ENCODE assay signal across 27 cellular contexts in the genomic region with DNA sequence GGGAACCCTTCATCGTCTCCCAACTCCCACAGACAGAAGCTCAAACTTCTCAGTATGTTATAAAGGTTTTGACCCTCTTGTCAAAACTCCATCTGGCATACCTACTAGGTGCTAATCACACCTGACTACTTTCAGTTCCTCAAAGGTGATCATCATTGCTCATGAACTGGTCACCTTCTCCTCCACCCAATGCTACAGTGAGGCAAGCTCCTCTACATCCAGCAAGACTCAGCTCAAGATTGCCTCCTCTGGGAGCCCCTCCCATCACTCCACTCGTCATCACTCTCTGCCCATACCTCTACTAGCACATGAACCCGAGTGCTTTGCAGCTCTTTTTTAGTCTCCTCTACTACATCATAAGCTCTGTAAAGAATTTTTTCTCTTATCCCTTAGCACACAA.
A peak's percentile ranks its signal among the peaks of the same experiment; 100 is the strongest.
DNase-seq lines count a peak whose midpoint lies in the region; ATAC-seq and TF ChIP-seq lines count a peak whose summit lies in the region.
"Had no signal": no experiment of that assay in that cellular context is flagged by ENCODE, and none has a peak within 500 bp of the region (broad histone marks: within the 10 kb centered on the region; RNA-seq: fewer than 3 reads in every experiment).

No MANE protein-coding gene starts in this region.

- H3K27ac ChIP-seq in esophagus squamous epithelium (peak overlapping the region in 3 of 4 donors; percentile 36 to 83 (median 60)), stomach (peak overlapping the region in 3 of 5 donors; percentile 34 to 77 (median 36))
- H3K27ac ChIP-seq: KMS-11, parathyroid adenoma had no signal

- WGBS in esophagus squamous epithelium, 2 donors: 59 to 69% methylated on average over 3 of the region's 3 CpGs
- 64 to 91% (median 77%) methylated on average over 3 of the region's 3 CpGs for WGBS in stomach, 5 donors

- TF ChIP-seq CTCF in AG10803 (conservative IDR thresholded peaks at IDR 0.05; ENCODE audit: low read length) (no peak), esophagus squamous epithelium (IDR thresholded peaks at IDR 0.05) (no peak), stomach (IDR thresholded peaks at IDR 0.05) (no peak)

- no peak for TF ChIP-seq EP300 in stomach (IDR thresholded peaks at IDR 0.05)

- TF ChIP-seq POLR2A in esophagus squamous epithelium (IDR thresholded peaks at IDR 0.05) (no peak), stomach (IDR thresholded peaks at IDR 0.05) (no peak)

- H3K9ac ChIP-seq in adipocyte (ENCODE audit: low read length): peak overlapping the region; percentile 77
- H3K9ac ChIP-seq: KMS-11, parathyroid adenoma had no signal

- no peak overlapping the region for H3K4me3 ChIP-seq in AG10803 (ENCODE audit: low read length)
- no peak overlapping the region for H3K4me3 ChIP-seq in adipocyte (ENCODE audit: low read length)
- no peak overlapping the region for H3K4me3 ChIP-seq in esophagus squamous epithelium
- no peak overlapping the region for H3K4me3 ChIP-seq in stomach
- H3K4me3 ChIP-seq: right atrium auricular region, smooth muscle cell had no signal

- DNase-seq in AG10803 (ENCODE audit: low read depth): peak; percentile 15
- DNase-seq in adipocyte (ENCODE audit: low read depth): no peak
- no peak for DNase-seq in esophagus squamous epithelium (lab: John Stamatoyannopoulos, UW)
- no peak for DNase-seq in stomach
- no peak for DNase-seq in T-helper 2 cell
- no peak for DNase-seq in NCI-H82 treated with DMSO at 0.1 percent for 48 hours (lab: John Stamatoyannopoulos, UW; ENCODE audit: unreplicated experiment)
- no peak for DNase-seq in mucosa of gallbladder (ENCODE audit: low spot score)
- DNase-seq: 8988T; activated CD4-positive, alpha-beta T cell treated with anti-CD3 and anti-CD28 coated beads for 1 hour; activated CD8-positive, alpha-beta T cell treated with anti-CD3 and anti-CD28 coated beads, Interleukin-2, amount 10 ng/mL, durations not matched to agents 7 days and 5 days; AML-193; CD4-positive, alpha-beta memory T cell; DMS 273 treated with DMSO at 0.1 percent for 48 hours; H9; islet precursor cell; MM.1S; NCI-H1417 treated with DMSO at 0.1 percent for 48 hours; NCI-H82; nephron progenitor cell; stimulated activated CD4-positive, alpha-beta T cell treated with anti-CD3 and anti-CD28 coated beads, Interleukin-2, amount 100 ng/mL, for 24 hours; T-helper 17 cell had no signal

- intact Hi-C loops in esophagus squamous epithelium (cut with DNase I) (no loop called here), stomach (cut with DNase I; ENCODE audit: low total_unique reads) (no loop called here)

- H3K27me3 ChIP-seq in adipocyte (replicated peaks; ENCODE audit: control insufficient read depth, insufficient read depth, low read length) (no peaks in the 10 kb centered on the region), esophagus squamous epithelium (no peaks in the 10 kb centered on the region), stomach (no peaks in the 10 kb centered on the region)
- H3K27me3 ChIP-seq: right atrium auricular region had no signal

- H3K36me3 ChIP-seq in adipocyte (ENCODE audit: control insufficient read depth, insufficient read depth, low read length, severe bottlenecking) (peaks cover 37% of the 10 kb centered on the region), esophagus squamous epithelium (peaks cover 0 to 2% (median 0%) of the 10 kb centered on the region in 3 donors), stomach (peaks cover 0 to 3% (median 0%) of the 10 kb centered on the region in 4 donors)
- H3K36me3 ChIP-seq: right atrium auricular region had no signal

- peaks cover 4% of the 10 kb centered on the region for H3K9me3 ChIP-seq in adipocyte (ENCODE audit: control insufficient read depth, low read length)
- H3K9me3 ChIP-seq in esophagus squamous epithelium: no peaks in the 10 kb centered on the region
- H3K9me3 ChIP-seq in stomach: no peaks in the 10 kb centered on the region
- H3K9me3 ChIP-seq: right atrium auricular region had no signal

- peaks cover 64% of the 10 kb centered on the region for H3K4me1 ChIP-seq in adipocyte (ENCODE audit: control insufficient read depth, insufficient read depth, low read length)
- peaks cover 0 to 39% (median 9%) of the 10 kb centered on the region in 3 donors for H3K4me1 ChIP-seq in esophagus squamous epithelium
- H3K4me1 ChIP-seq in stomach: peaks cover 8 to 31% (median 15%) of the 10 kb centered on the region in 4 donors
- H3K4me1 ChIP-seq: parathyroid adenoma, right atrium auricular region had no signal

- no peak for ATAC-seq in HG03139 (IDR thresholded peaks at IDR 0.05; ENCODE audit: unreplicated experiment)
- ATAC-seq: activated CD8-positive, alpha-beta T cell treated with anti-CD3 and anti-CD28 coated beads, Interleukin-2, amount 10 ng/mL, durations not matched to agents 7 days and 5 days; activated naive CD4-positive, alpha-beta T cell treated with anti-CD3 and anti-CD28 coated beads, Interleukin-2, amount 50 U/mL, for 72 hours; T-helper 17 cell had no signal
